ENCODE assay signal across 8 cellular contexts in genomic region chr6:150301871-150302800, GRCh38.
DNase-seq lines count a peak whose midpoint lies in the region; ATAC-seq and TF ChIP-seq lines count a peak whose summit lies in the region.

No MANE protein-coding gene starts in this region.

- H3K4me1 ChIP-seq in Caco-2: peaks cover 7% of the 10 kb centered on the region; the same call in 1 of the 2 replicates

- peaks cover 10% of the 10 kb centered on the region for H3K9me3 Mint-ChIP-seq in Caco-2 (ENCODE audit: unreplicated experiment)

- no peaks in the 10 kb centered on the region for H3K27me3 Mint-ChIP-seq in Caco-2 (ENCODE audit: insufficient read depth, unreplicated experiment)

- H3K36me3 ChIP-seq in Caco-2 (ENCODE audit: control insufficient read depth, insufficient read depth, low read length): no peaks in the 10 kb centered on the region

- no peak overlapping the region for H3K4me3 Mint-ChIP-seq in Caco-2 (ENCODE audit: unreplicated experiment)

- H3K4me1 Mint-ChIP-seq in Caco-2 (ENCODE audit: low read depth, unreplicated experiment): no peaks in the 10 kb centered on the region

- POLR2A ChIA-PET in Caco-2 (lab: Charles Lee): no interaction called here

- ATAC-seq in GM21360 (IDR thresholded peaks at IDR 0.05; ENCODE audit: unreplicated experiment): peak; percentile 88
- ATAC-seq in omental fat pad (ENCODE audit: low FRiP score): no peak
- no peak for ATAC-seq in HG03457 (IDR thresholded peaks at IDR 0.05; ENCODE audit: unreplicated experiment)

- BruUV-seq in Caco-2 (replicated peaks; lab: Mats Ljungman, UMichigan): no TSS peak

- no peaks in the 10 kb centered on the region for H3K36me3 Mint-ChIP-seq in Caco-2 (ENCODE audit: insufficient read depth, unreplicated experiment)

- CTCF ChIA-PET in Caco-2 (lab: Charles Lee): no interaction called here

- DNase-seq in Caco-2: no peak
- peak; percentile 17 for DNase-seq in LHCN-M2 (ENCODE audit: low read depth)
- DNase-seq in foreskin fibroblast: peak; percentile 53 to 62
- DNase-seq in omental fat pad (ENCODE audit: low spot score): no peak
- DNase-seq in erythroblast (lab: John Stamatoyannopoulos, UW): no peak
- no peak for DNase-seq in effector CD4-positive, alpha-beta T cell

- H3K9me3 ChIP-seq in Caco-2: peaks cover 10% of the 10 kb centered on the region

- no peaks in the 10 kb centered on the region for H3K27me3 ChIP-seq in Caco-2 (replicated peaks; ENCODE audit: control insufficient read depth, insufficient read depth, low read length)

- TF ChIP-seq CTCF in Caco-2 (IDR thresholded peaks at IDR 0.05; ENCODE audit: insufficient read depth in 1 of 2, low read depth in 1 of 2, low read length in 1 of 2, severe bottlenecking in 1 of 2, unreplicated experiment in 1 of 2): no peak
- no peak for TF ChIP-seq CTCF in foreskin fibroblast (IDR thresholded peaks at IDR 0.05; ENCODE audit: low read depth, low read length)
- TF ChIP-seq CTCF in omental fat pad (IDR thresholded peaks at IDR 0.05): no peak

- H3K27ac Mint-ChIP-seq in Caco-2 (ENCODE audit: unreplicated experiment): peak overlapping the region; percentile 50

- no peak overlapping the region for H3K4me3 ChIP-seq in Caco-2 (ENCODE audit: low read depth, low read length)
- H3K4me3 ChIP-seq in foreskin fibroblast (ENCODE audit: low read depth in 1 of 2, low read length in 2 of 2): no peak overlapping the region

- intact Hi-C loops in Caco-2 (cut with micrococcal nuclease; ENCODE audit: unreplicated experiment): no loop called here

- no peak for TF ChIP-seq POLR2A in erythroblast (IDR thresholded peaks at IDR 0.05; ENCODE audit: low read length)

Comparison
In these comparisons a context has a peak if more than half of its experiments do, and no peak if none do; other contexts are left out.
1. DNase-seq: peak in LHCN-M2 (single experiment) and foreskin fibroblast (2 of 2); none in Caco-2 (0 of 2), omental fat pad (single experiment), erythroblast (0 of 2) and effector CD4-positive, alpha-beta T cell (single experiment).